In genomic region chr6:167647750-167648470, GRCh38 we compare ENCODE assay signal across 1 cellular context.
TF ChIP-seq lines count a peak whose summit lies in the region.

No MANE protein-coding gene starts in this region.

TF ChIP-seq in endothelial cell of umbilical vein, 7 proteins besides CTCF, POLR2A, EP300 and RAD21:
- TF ChIP-seq EZH2 (IDR thresholded peaks at IDR 0.05; ENCODE audit: borderline replicate concordance, low read depth, low read length, severe bottlenecking): no peak
- TF ChIP-seq FOS (IDR thresholded peaks at IDR 0.05; ENCODE audit: borderline replicate concordance, insufficient read depth, low read length): no peak
- no peak for TF ChIP-seq MYC (IDR thresholded peaks at IDR 0.05; ENCODE audit: low read depth, low read length)
- TF ChIP-seq MAX (IDR thresholded peaks at IDR 0.05; ENCODE audit: insufficient read depth, insufficient read length): no peak
- no peak for TF ChIP-seq POLR2AphosphoS5 (IDR thresholded peaks at IDR 0.05; ENCODE audit: insufficient read depth, low read depth, low read length)
- no peak for TF ChIP-seq GATA2 (IDR thresholded peaks at IDR 0.05; ENCODE audit: insufficient read depth, insufficient read length, low read depth, low read length)
- TF ChIP-seq JUN (IDR thresholded peaks at IDR 0.05; ENCODE audit: borderline replicate concordance, insufficient read depth, insufficient read length, low read depth): no peak
